In genomic region chr20:60050193-60050960, GRCh38 we compare ENCODE assay signal across 12 cellular contexts.
DNase-seq lines count a peak whose midpoint lies in the region; ATAC-seq, FAIRE-seq and TF ChIP-seq lines count a peak whose summit lies in the region.
"Had no signal": no experiment of that assay in that cellular context is flagged by ENCODE, and none has a peak within 500 bp of the region (broad histone marks: within the 10 kb centered on the region; RNA-seq: fewer than 3 reads in every experiment).

No MANE protein-coding gene starts in this region.

- H3K27me3 ChIP-seq in OCI-LY1 (ENCODE audit: insufficient read depth, low read length), result no peaks in the 10 kb centered on the region
- H3K27me3 ChIP-seq in hepatocyte, result peaks cover 15% of the 10 kb centered on the region

- H3K4me2 ChIP-seq in A549 (no peak overlapping the region), OCI-LY1 (ENCODE audit: low read length) (no peak overlapping the region), hepatocyte (no peak overlapping the region)

- no peak overlapping the region for H2AFZ ChIP-seq in OCI-LY1 (ENCODE audit: low read length)
- H2AFZ ChIP-seq in hepatocyte, result no peak overlapping the region

- no peak for FAIRE-seq in A549 (lab: Jason Lieb, UNC)

- H3K4me1 Mint-ChIP-seq in activated naive CD8-positive, alpha-beta T cell treated with anti-CD3 and anti-CD28 coated beads for 36 hours, result peaks cover 7% of the 10 kb centered on the region
- peaks cover 12% of the 10 kb centered on the region for H3K4me1 Mint-ChIP-seq in activated naive CD8-positive, alpha-beta T cell treated with anti-CD3 and anti-CD28 coated beads, Interleukin-2, amount 50 U/mL, for 24 hours

- 56% methylated on average over 13 of the region's 13 CpGs for WGBS in A549 (ENCODE audit: missing lambda C conversion rate)
- 82% methylated on average over 13 of the region's 13 CpGs for WGBS in hepatocyte (ENCODE audit: low lambda C conversion rate, missing lambda C conversion rate)

- H3K27ac Mint-ChIP-seq in activated naive CD8-positive, alpha-beta T cell treated with anti-CD3 and anti-CD28 coated beads for 36 hours, result no peak overlapping the region
- no peak overlapping the region for H3K27ac Mint-ChIP-seq in activated naive CD8-positive, alpha-beta T cell treated with anti-CD3 and anti-CD28 coated beads, Interleukin-2, amount 50 U/mL, for 24 hours

- H3K9me3 Mint-ChIP-seq in activated naive CD8-positive, alpha-beta T cell treated with anti-CD3 and anti-CD28 coated beads for 36 hours, result no peaks in the 10 kb centered on the region
- no peaks in the 10 kb centered on the region for H3K9me3 Mint-ChIP-seq in activated naive CD8-positive, alpha-beta T cell treated with anti-CD3 and anti-CD28 coated beads, Interleukin-2, amount 50 U/mL, for 24 hours

- CTCF ChIA-PET in A549 (lab: Yijun Ruan, JAX), result interaction anchor here (0.7 to 0.9 kb wide), 2 partner anchors 100 to 106 kb away, joined by 3 read pairs; no protein-coding TSS in a partner anchor

- H3K4me1 ChIP-seq in A549 (no peaks in the 10 kb centered on the region), OCI-LY1 (ENCODE audit: insufficient read depth, low read length, severe bottlenecking) (no peaks in the 10 kb centered on the region), hepatocyte (ENCODE audit: insufficient read depth) (no peaks in the 10 kb centered on the region)

- TF ChIP-seq CTCF in A549 (IDR thresholded peaks at IDR 0.05), result peak; percentile 18; the same call in 1 of the 3 replicates
- peak; percentile 31; the same call in 1 of the 2 replicates for TF ChIP-seq CTCF in GM12875 (IDR thresholded peaks at IDR 0.05; ENCODE audit: borderline replicate concordance, insufficient read depth, low read depth, low read length)
- TF ChIP-seq CTCF in OCI-LY1 (IDR thresholded peaks at IDR 0.05; ENCODE audit: low read length), result peak; percentile 43; the same call in 1 of the 2 replicates
- TF ChIP-seq CTCF in hepatocyte (IDR thresholded peaks at IDR 0.05; ENCODE audit: poor library complexity), result peak; percentile 49

- no peak for TF ChIP-seq POLR2A in A549 (IDR thresholded peaks at IDR 0.05; ENCODE audit: low read length)

- H3F3A ChIP-seq in OCI-LY1 (ENCODE audit: insufficient read depth, low read length), result no peaks in the 10 kb centered on the region

- H3K4me3 Mint-ChIP-seq in activated naive CD8-positive, alpha-beta T cell treated with anti-CD3 and anti-CD28 coated beads for 36 hours, result no peak overlapping the region
- no peak overlapping the region for H3K4me3 Mint-ChIP-seq in activated naive CD8-positive, alpha-beta T cell treated with anti-CD3 and anti-CD28 coated beads, Interleukin-2, amount 50 U/mL, for 24 hours

- no peaks in the 10 kb centered on the region for H3K27me3 Mint-ChIP-seq in activated naive CD8-positive, alpha-beta T cell treated with anti-CD3 and anti-CD28 coated beads for 36 hours
- H3K27me3 Mint-ChIP-seq in activated naive CD8-positive, alpha-beta T cell treated with anti-CD3 and anti-CD28 coated beads, Interleukin-2, amount 50 U/mL, for 24 hours, result no peaks in the 10 kb centered on the region

- no peaks in the 10 kb centered on the region for H3K36me3 Mint-ChIP-seq in activated naive CD8-positive, alpha-beta T cell treated with anti-CD3 and anti-CD28 coated beads for 36 hours
- no peaks in the 10 kb centered on the region for H3K36me3 Mint-ChIP-seq in activated naive CD8-positive, alpha-beta T cell treated with anti-CD3 and anti-CD28 coated beads, Interleukin-2, amount 50 U/mL, for 24 hours (ENCODE audit: low read depth)

- H3K79me2 ChIP-seq in OCI-LY1 (ENCODE audit: insufficient read depth, low read length) (no peaks in the 10 kb centered on the region), hepatocyte (no peaks in the 10 kb centered on the region)

- no peaks in the 10 kb centered on the region for H4K20me1 ChIP-seq in OCI-LY1 (ENCODE audit: insufficient read depth, low read length)
- no peaks in the 10 kb centered on the region for H4K20me1 ChIP-seq in hepatocyte (ENCODE audit: insufficient read depth, poor library complexity, severe bottlenecking)

- POLR2A ChIA-PET in A549 (lab: Yijun Ruan, JAX), result no interaction called here

- no peaks in the 10 kb centered on the region for H3K36me3 ChIP-seq in OCI-LY1 (ENCODE audit: insufficient read depth, low read length)
- H3K36me3 ChIP-seq in hepatocyte (replicated peaks; ENCODE audit: insufficient read depth, low read depth), result no peaks in the 10 kb centered on the region

- ATAC-seq in A549 (peak; percentile 49 to 70; a peak in 4 of 6 replicates), HG03457 (IDR thresholded peaks at IDR 0.05; ENCODE audit: unreplicated experiment) (no peak)
- ATAC-seq in activated naive CD8-positive, alpha-beta T cell treated with anti-CD3 and anti-CD28 coated beads, Interleukin-2, amount 50 U/mL, for 24 hours, result no peak

- H3K27ac ChIP-seq in A549 (no peak overlapping the region), OCI-LY1 (ENCODE audit: low read depth, low read length, poor library complexity, severe bottlenecking) (no peak overlapping the region), hepatocyte (no peak overlapping the region)

- TF ChIP-seq EP300 in A549 (IDR thresholded peaks at IDR 0.05), result no peak

- no peak overlapping the region for H3K9ac ChIP-seq in OCI-LY1 (ENCODE audit: low read length)

- H3K9me2 ChIP-seq in OCI-LY1 (ENCODE audit: low read depth, low read length) (no peaks in the 10 kb centered on the region), hepatocyte (replicated peaks; ENCODE audit: insufficient read depth) (no peaks in the 10 kb centered on the region)

- H3K9me3 ChIP-seq in A549, result no peaks in the 10 kb centered on the region
- no peaks in the 10 kb centered on the region for H3K9me3 ChIP-seq in OCI-LY1 (ENCODE audit: low read length)
- H3K9me3 ChIP-seq in hepatocyte (ENCODE audit: low read depth), result no peaks in the 10 kb centered on the region

- H3K4me3 ChIP-seq in A549 (no peak overlapping the region), GM12875 (ENCODE audit: low read depth, low read length) (no peak overlapping the region), OCI-LY1 (ENCODE audit: low read depth, low read length, poor library complexity, severe bottlenecking) (no peak overlapping the region), hepatocyte (no peak overlapping the region)

- DNase-seq in A549 (ENCODE audit: low read depth in 1 of 2, low spot score in 1 of 2) (peak; percentile 19 to 23), hepatocyte (ENCODE audit: low spot score) (peak; percentile 66)
- DNase-seq in activated naive CD8-positive, alpha-beta T cell treated with anti-CD3 and anti-CD28 coated beads for 36 hours, result no peak
- DNase-seq in activated naive CD8-positive, alpha-beta T cell treated with anti-CD3 and anti-CD28 coated beads, Interleukin-2, amount 50 U/mL, for 24 hours, result no peak
- DNase-seq in central memory CD4-positive, alpha-beta T cell, result no peak
- DNase-seq: activated CD4-positive, alpha-beta T cell treated with anti-CD3 and anti-CD28 coated beads, Interleukin-2, amount 50 U/mL, for 4 hours; hippocampal formation; NK-92 treated with Interleukin-12 subunit alpha and Interleukin-12 subunit beta, amount 100 ng/mL, for 24 hours; stimulated activated naive CD4-positive, alpha-beta T cell treated with Interleukin-2 at 50 U/mL for 16 hours had no signal

- TF ChIP-seq RAD21 in A549 (conservative IDR thresholded peaks at IDR 0.05 in 1 of 2, IDR thresholded peaks at IDR 0.05 in 1 of 2), result peak in 1 of 2 experiments; percentile 19; a peak in 1 of 5 replicates

TF ChIP-seq in A549, 52 proteins besides CTCF, POLR2A, EP300 and RAD21:
- TF ChIP-seq BHLHE40 (IDR thresholded peaks at IDR 0.05; ENCODE audit: low read depth, low read length), result no peak
- TF ChIP-seq SMC3 (IDR thresholded peaks at IDR 0.05), result peak; percentile 31; the same call in 2 of the 3 replicates

Comparison
In these comparisons a context has a peak if more than half of its experiments do, and no peak if none do; other contexts are left out.
1. ATAC-seq: peak in A549 (2 of 2); none in HG03457 (single experiment) and activated naive CD8-positive, alpha-beta T cell treated with anti-CD3 and anti-CD28 coated beads, Interleukin-2, amount 50 U/mL, for 24 hours (single experiment).
2. DNase-seq: peak in A549 (2 of 2) and hepatocyte (single experiment); none in activated naive CD8-positive, alpha-beta T cell treated with anti-CD3 and anti-CD28 coated beads for 36 hours (single experiment), activated naive CD8-positive, alpha-beta T cell treated with anti-CD3 and anti-CD28 coated beads, Interleukin-2, amount 50 U/mL, for 24 hours (single experiment) and central memory CD4-positive, alpha-beta T cell (single experiment).
3. Peak in every context shown above with its lines, with median percentiles within 50 percentile points of each other: CTCF ChIP-seq.